8 cellular contexts compared by ENCODE assay signal in the genomic region with DNA sequence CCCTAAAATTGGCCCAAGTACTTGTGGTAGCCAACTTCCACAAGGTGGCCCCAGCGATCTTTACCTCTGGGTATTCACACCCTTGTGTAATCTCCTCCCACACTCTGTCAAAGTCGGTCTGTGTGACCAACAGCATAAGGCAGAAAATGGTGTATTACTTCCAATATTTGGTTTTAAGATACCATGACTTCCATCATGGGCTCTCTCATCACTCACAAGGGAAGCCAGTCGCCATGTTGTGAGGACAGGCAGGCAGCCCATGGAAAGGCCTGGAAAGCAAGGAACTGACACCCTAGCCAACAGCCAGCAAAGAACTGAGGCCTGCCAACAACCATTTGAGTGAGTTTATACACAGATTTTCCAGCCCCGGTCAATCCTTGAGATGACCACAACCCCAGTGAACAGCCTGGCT.
DNase-seq lines count a peak whose midpoint lies in the region; ATAC-seq and TF ChIP-seq lines count a peak whose summit lies in the region.

No MANE protein-coding gene starts in this region.

- no peaks in the 10 kb centered on the region for H3K36me3 ChIP-seq in stomach smooth muscle (ENCODE audit: control insufficient read depth in 2 of 2, insufficient read depth in 2 of 2, low read length in 2 of 2)

- H3K4me1 Mint-ChIP-seq in activated CD8-positive, alpha-beta memory T cell treated with anti-CD3 and anti-CD28 coated beads, Interleukin-2, amount 10 ng/mL, durations not matched to agents 7 days and 5 days, result peaks cover 7% of the 10 kb centered on the region
- peaks cover 0 to 11% (median 5%) of the 10 kb centered on the region in 3 donors for H3K4me1 Mint-ChIP-seq in naive B cell

- H3K27ac Mint-ChIP-seq in activated CD8-positive, alpha-beta memory T cell treated with anti-CD3 and anti-CD28 coated beads, Interleukin-2, amount 10 ng/mL, durations not matched to agents 7 days and 5 days, result peak overlapping the region; percentile 73
- peak overlapping the region; percentile 42 to 96 (median 80) for H3K27ac Mint-ChIP-seq in naive B cell

- ATAC-seq in GM21367 (IDR thresholded peaks at IDR 0.05; ENCODE audit: unreplicated experiment) (peak; percentile 93), naive B cell (ENCODE audit: low read depth in 2 of 2) (peak; percentile 100)
- ATAC-seq in activated CD8-positive, alpha-beta memory T cell treated with anti-CD3 and anti-CD28 coated beads, Interleukin-2, amount 10 ng/mL, durations not matched to agents 7 days and 5 days, result peak; percentile 99

- H3K27ac ChIP-seq in HL-60 (replicated peaks), result no peak overlapping the region
- peak overlapping the region; percentile 62 for H3K27ac ChIP-seq in stomach smooth muscle (ENCODE audit: low read length)

- no peaks in the 10 kb centered on the region for H3K9me3 Mint-ChIP-seq in activated CD8-positive, alpha-beta memory T cell treated with anti-CD3 and anti-CD28 coated beads, Interleukin-2, amount 10 ng/mL, durations not matched to agents 7 days and 5 days (ENCODE audit: low read depth)
- H3K9me3 Mint-ChIP-seq in naive B cell, result no peaks in the 10 kb centered on the region

- peaks cover 3% of the 10 kb centered on the region for H3K27me3 Mint-ChIP-seq in activated CD8-positive, alpha-beta memory T cell treated with anti-CD3 and anti-CD28 coated beads, Interleukin-2, amount 10 ng/mL, durations not matched to agents 7 days and 5 days
- H3K27me3 Mint-ChIP-seq in naive B cell, result no peaks in the 10 kb centered on the region

- DNase-seq in DMS 273 treated with DMSO at 0.1 percent for 48 hours (lab: John Stamatoyannopoulos, UW) (peak; percentile 92), HL-60 (ENCODE audit: low read depth in 1 of 2, low spot score in 1 of 2) (peak; percentile 41 to 86), NOMO-1 (lab: John Stamatoyannopoulos, UW; ENCODE audit: unreplicated experiment in 2 of 2) (peak; percentile 38 to 63), epidermal melanocyte (ENCODE audit: insufficient read length, low spot score) (peak; percentile 42), naive B cell (peak; percentile 76)
- DNase-seq in activated CD8-positive, alpha-beta memory T cell treated with anti-CD3 and anti-CD28 coated beads, Interleukin-2, amount 10 ng/mL, durations not matched to agents 7 days and 5 days, result peak; percentile 89

- H3K9me3 ChIP-seq in stomach smooth muscle (ENCODE audit: control insufficient read depth in 2 of 2, low read length in 2 of 2), result no peaks in the 10 kb centered on the region

- H3K36me3 Mint-ChIP-seq in activated CD8-positive, alpha-beta memory T cell treated with anti-CD3 and anti-CD28 coated beads, Interleukin-2, amount 10 ng/mL, durations not matched to agents 7 days and 5 days, result no peaks in the 10 kb centered on the region
- H3K36me3 Mint-ChIP-seq in naive B cell, result no peaks in the 10 kb centered on the region

- CTCF ChIA-PET in activated CD8-positive, alpha-beta memory T cell treated with anti-CD3 and anti-CD28 coated beads, Interleukin-2, amount 10 ng/mL, durations not matched to agents 7 days and 5 days (lab: Charles Lee), result interaction anchor here (1.0 to 2.5 kb wide), 5 partner anchors 14 to 61 kb away, joined by 3 to 14 read pairs (median 7); no protein-coding TSS in a partner anchor

- no peak overlapping the region for H3K4me3 ChIP-seq in HL-60 (replicated peaks; ENCODE audit: insufficient read depth, low read length)
- peak overlapping the region; percentile 3 to 22 for H3K4me3 ChIP-seq in stomach smooth muscle (ENCODE audit: low read length in 2 of 2)

- H3K27me3 ChIP-seq in HL-60 (ENCODE audit: insufficient read depth, poor library complexity, severe bottlenecking), result no peaks in the 10 kb centered on the region
- H3K27me3 ChIP-seq in stomach smooth muscle (ENCODE audit: control insufficient read depth in 1 of 2, insufficient read depth in 2 of 2, low read length in 2 of 2), result no peaks in the 10 kb centered on the region

- peaks cover 14% of the 10 kb centered on the region for H3K4me1 ChIP-seq in stomach smooth muscle (ENCODE audit: control insufficient read depth, insufficient read depth, low read length)

- TF ChIP-seq CTCF in HL-60 (IDR thresholded peaks at IDR 0.05; ENCODE audit: insufficient read depth, low read length), result peak; percentile 89

- H3K4me3 Mint-ChIP-seq in activated CD8-positive, alpha-beta memory T cell treated with anti-CD3 and anti-CD28 coated beads, Interleukin-2, amount 10 ng/mL, durations not matched to agents 7 days and 5 days, result no peak overlapping the region
- H3K4me3 Mint-ChIP-seq in naive B cell, result no peak overlapping the region

- H3K9ac ChIP-seq in stomach smooth muscle (ENCODE audit: low read length in 2 of 2), result peak overlapping the region in 1 of 2 donors; percentile 29

Comparison
In these comparisons a context has a peak if more than half of its experiments do, and no peak if none do; other contexts are left out.
1. DNase-seq: peak in every context shown above with its lines; median percentile 92 in DMS 273 treated with DMSO at 0.1 percent for 48 hours; 89 in activated CD8-positive, alpha-beta memory T cell treated with anti-CD3 and anti-CD28 coated beads, Interleukin-2, amount 10 ng/mL, durations not matched to agents 7 days and 5 days; 76 in naive B cell; 64 in HL-60; 50 in NOMO-1; 42 in epidermal melanocyte.